ENCODE assay signal across 1 cellular context in the genomic region with DNA sequence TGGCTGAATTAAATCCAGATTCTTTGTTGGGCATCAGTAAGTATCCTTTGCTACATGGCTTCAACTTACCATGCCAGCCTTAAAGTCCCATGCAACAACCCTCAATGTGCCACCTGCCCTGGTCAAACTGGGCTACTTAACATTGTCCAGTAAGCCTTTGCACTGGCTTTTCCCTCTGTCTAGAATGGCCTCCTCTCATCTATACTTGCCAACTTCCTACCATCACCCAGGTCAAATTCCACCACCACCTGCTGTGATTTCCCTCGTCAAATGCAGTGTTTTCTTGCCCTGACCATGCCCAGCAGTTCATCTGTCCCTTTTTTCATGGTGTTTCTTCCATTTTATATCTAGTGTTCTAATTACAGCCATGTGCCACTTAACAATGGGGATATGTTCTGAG.
TF ChIP-seq lines count a peak whose summit lies in the region.

No MANE protein-coding gene starts in this region.

TF ChIP-seq in liver, 16 proteins besides CTCF, POLR2A, EP300 and RAD21 (continued from another document):
- TF ChIP-seq, protein P1, sequence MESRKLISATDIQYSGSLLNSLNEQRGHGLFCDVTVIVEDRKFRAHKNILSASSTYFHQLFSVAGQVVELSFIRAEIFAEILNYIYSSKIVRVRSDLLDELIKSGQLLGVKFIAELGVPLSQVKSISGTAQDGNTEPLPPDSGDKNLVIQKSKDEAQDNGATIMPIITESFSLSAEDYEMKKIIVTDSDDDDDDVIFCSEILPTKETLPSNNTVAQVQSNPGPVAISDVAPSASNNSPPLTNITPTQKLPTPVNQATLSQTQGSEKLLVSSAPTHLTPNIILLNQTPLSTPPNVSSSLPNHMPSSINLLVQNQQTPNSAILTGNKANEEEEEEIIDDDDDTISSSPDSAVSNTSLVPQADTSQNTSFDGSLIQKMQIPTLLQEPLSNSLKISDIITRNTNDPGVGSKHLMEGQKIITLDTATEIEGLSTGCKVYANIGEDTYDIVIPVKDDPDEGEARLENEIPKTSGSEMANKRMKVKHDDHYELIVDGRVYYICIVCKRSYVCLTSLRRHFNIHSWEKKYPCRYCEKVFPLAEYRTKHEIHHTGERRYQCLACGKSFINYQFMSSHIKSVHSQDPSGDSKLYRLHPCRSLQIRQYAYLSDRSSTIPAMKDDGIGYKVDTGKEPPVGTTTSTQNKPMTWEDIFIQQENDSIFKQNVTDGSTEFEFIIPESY (IDR thresholded peaks at IDR 0.05) = no peak
